In the genomic region with DNA sequence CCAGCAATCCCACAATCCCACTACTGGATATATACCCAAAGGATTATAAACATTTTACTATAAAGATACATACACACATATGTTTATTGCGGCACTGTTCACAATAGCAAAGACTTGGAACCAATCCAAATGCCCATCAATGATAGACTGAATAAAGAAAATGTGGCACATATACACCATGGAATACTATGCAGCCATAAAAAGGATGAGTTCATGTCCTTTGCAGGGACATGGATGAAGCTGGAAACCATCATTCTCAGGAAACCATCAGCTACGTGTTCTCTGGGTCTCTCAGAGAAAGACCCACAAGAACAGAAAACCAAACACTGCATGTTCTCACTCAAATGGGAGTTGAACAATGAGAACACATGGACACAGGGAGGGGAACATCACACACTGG, we compare ENCODE assay signal across 1 cellular context.
A peak's percentile ranks its signal among the peaks of the same experiment; 100 is the strongest.
TF ChIP-seq lines count a peak whose summit lies in the region.

No MANE protein-coding gene starts in this region.

TF ChIP-seq in K562, 482 proteins besides CTCF, POLR2A, EP300 and RAD21:
- TF ChIP-seq BCOR (IDR thresholded peaks at IDR 0.05) (peak; percentile 68), NFIC (IDR thresholded peaks at IDR 0.05) (peak; percentile 38; the same call in 1 of the 2 replicates), KDM1A (IDR thresholded peaks at IDR 0.05) (0 out of 4 replicates have a peak, but pooled peaks of 1 of the 2 experiments have one; percentile 53), SMARCA5 (IDR thresholded peaks at IDR 0.05) (0 out of 2 replicates have a peak, but pooled peaks have one; percentile 53), HDAC2 (IDR thresholded peaks at IDR 0.05) (0 out of 2 replicates have a peak, but pooled peaks have one; percentile 31)
